In genomic region chr1:216822480-216822879, GRCh38 we compare ENCODE assay signal across 18 cellular contexts.
A peak's percentile ranks its signal among the peaks of the same experiment; 100 is the strongest.
DNase-seq lines count a peak whose midpoint lies in the region; ATAC-seq lines count a peak whose summit lies in the region.
"Had no signal": no experiment of that assay in that cellular context is flagged by ENCODE, and none has a peak within 500 bp of the region (broad histone marks: within the 10 kb centered on the region; RNA-seq: fewer than 3 reads in every experiment).

No MANE protein-coding gene starts in this region.

- DNase-seq in DMS153 (lab: John Stamatoyannopoulos, UW) (peak; percentile 88), NCI-H1105 treated with DMSO at 0.1 percent for 48 hours (lab: John Stamatoyannopoulos, UW) (peak; percentile 98), NCI-H2171 (lab: John Stamatoyannopoulos, UW) (peak; percentile 55), SHP77 (lab: John Stamatoyannopoulos, UW) (peak; percentile 29 to 31), D341Med (ENCODE audit: low spot score) (no peak), midbrain (lab: John Stamatoyannopoulos, UW) (no peak), retina (no peak)
- DNase-seq: activated CD4-positive, CD25-positive, alpha-beta regulatory T cell; activated CD8-positive, alpha-beta T cell treated with anti-CD3 and anti-CD28 coated beads for 36 hours; activated naive CD4-positive, alpha-beta T cell treated with Interleukin-2 at 50 U/mL for 16 hours; amniotic stem cell; dorsolateral prefrontal cortex; H7; immature natural killer cell; Kasumi-1; NCI-H1694; stimulated activated CD4-positive, alpha-beta T cell treated with anti-CD3 and anti-CD28 coated beads, Interleukin-4, amount 100 ng/mL, for 24 hours had no signal

- no peak for ATAC-seq in HG03521 (IDR thresholded peaks at IDR 0.05; ENCODE audit: unreplicated experiment)
- ATAC-seq: activated CD8-positive, alpha-beta T cell treated with anti-CD3 and anti-CD28 coated beads for 36 hours had no signal

Comparison
In these comparisons a context has a peak if more than half of its experiments do, and no peak if none do; other contexts are left out.
1. DNase-seq: peak in DMS153 (single experiment), NCI-H1105 treated with DMSO at 0.1 percent for 48 hours (single experiment), NCI-H2171 (single experiment) and SHP77 (2 of 2); none in D341Med (single experiment), midbrain (single experiment) and retina (single experiment).